Comparison of ENCODE assay signal across 19 cellular contexts in genomic region chr12:22002430-22002829, GRCh38.
DNase-seq lines count a peak whose midpoint lies in the region; ATAC-seq and TF ChIP-seq lines count a peak whose summit lies in the region.
"Had no signal": no experiment of that assay in that cellular context is flagged by ENCODE, and none has a peak within 500 bp of the region (broad histone marks: within the 10 kb centered on the region; RNA-seq: fewer than 3 reads in every experiment).

No MANE protein-coding gene starts in this region.

- no peaks in the 10 kb centered on the region for H3K36me3 ChIP-seq in DND-41 (ENCODE audit: insufficient read depth, low read length)
- H3K36me3 ChIP-seq: BLaER1 treated with 17β-estradiol and CSF1 and Interleukin-3, amounts not matched to agents 10 nM and 100 nM had no signal

- TF ChIP-seq CTCF in DND-41 (IDR thresholded peaks at IDR 0.05; ENCODE audit: borderline replicate concordance, extremely low read depth, low read length, poor library complexity, severe bottlenecking): no peak

- no peak for DNase-seq in DND-41
- DNase-seq in effector memory CD8-positive, alpha-beta T cell: no peak
- DNase-seq in NCI-H1105 treated with DMSO at 0.1 percent for 48 hours (lab: John Stamatoyannopoulos, UW): no peak
- DNase-seq in caudate nucleus (lab: John Stamatoyannopoulos, UW): no peak
- DNase-seq in GDM1 (lab: John Stamatoyannopoulos, UW): no peak
- DNase-seq: AML-193; Caco-2; Calu3; CD4-positive, alpha-beta T cell; CD8-positive, alpha-beta T cell; DMS79 treated with DMSO at 0.1 percent for 48 hours; EL; GF-D8 had no signal

- H4K20me1 ChIP-seq in DND-41 (ENCODE audit: insufficient read depth, low read length): no peaks in the 10 kb centered on the region
- H4K20me1 ChIP-seq: BLaER1 treated with 17β-estradiol and CSF1 and Interleukin-3, amounts not matched to agents 10 nM and 100 nM had no signal

- no peak overlapping the region for H3K4me3 Mint-ChIP-seq in effector memory CD8-positive, alpha-beta T cell
- no peak overlapping the region for H3K4me3 Mint-ChIP-seq in stimulated activated memory B cell treated with anti-CD40 and anti-IgM and Interleukin-4, amounts not matched to agents 10 μg/mL and 1 μg/mL and 100 μg/mL, for 72 hours
- H3K4me3 Mint-ChIP-seq: B cell; CD4-positive, alpha-beta T cell; CD8-positive, alpha-beta T cell had no signal

- H3K79me2 ChIP-seq in DND-41 (ENCODE audit: insufficient read depth, low read length): no peaks in the 10 kb centered on the region

- H3K36me3 Mint-ChIP-seq in effector memory CD8-positive, alpha-beta T cell (ENCODE audit: insufficient read depth): no peaks in the 10 kb centered on the region
- H3K36me3 Mint-ChIP-seq in stimulated activated memory B cell treated with anti-CD40 and anti-IgM and Interleukin-4, amounts not matched to agents 10 μg/mL and 1 μg/mL and 100 μg/mL, for 72 hours: no peaks in the 10 kb centered on the region
- H3K36me3 Mint-ChIP-seq: CD8-positive, alpha-beta T cell had no signal

- H3K9me3 ChIP-seq in DND-41 (ENCODE audit: insufficient read depth, low read length, severe bottlenecking): no peaks in the 10 kb centered on the region
- H3K9me3 ChIP-seq: A549, Caco-2 had no signal

- no peaks in the 10 kb centered on the region for H3K4me1 ChIP-seq in DND-41 (ENCODE audit: insufficient read depth, low read length)
- H3K4me1 ChIP-seq: A549; BLaER1 treated with 17β-estradiol and CSF1 and Interleukin-3, amounts not matched to agents 10 nM and 100 nM; Caco-2 had no signal

- no peak overlapping the region for H3K27ac ChIP-seq in DND-41 (ENCODE audit: low read length)
- H3K27ac ChIP-seq in caudate nucleus (ENCODE audit: low read depth, low read length): no peak overlapping the region
- H3K27ac ChIP-seq: 22Rv1; A549; BLaER1 treated with 17β-estradiol and CSF1 and Interleukin-3, amounts not matched to agents 10 nM and 100 nM; C4-2B had no signal

- H3K4me1 Mint-ChIP-seq in effector memory CD8-positive, alpha-beta T cell (ENCODE audit: low read depth in 2 of 2): no peaks in the 10 kb centered on the region
- H3K4me1 Mint-ChIP-seq in stimulated activated memory B cell treated with anti-CD40 and anti-IgM and Interleukin-4, amounts not matched to agents 10 μg/mL and 1 μg/mL and 100 μg/mL, for 72 hours: no peaks in the 10 kb centered on the region
- H3K4me1 Mint-ChIP-seq: B cell had no signal

- H3K9ac ChIP-seq in DND-41 (ENCODE audit: low read depth, low read length): no peak overlapping the region
- H3K9ac ChIP-seq: BLaER1 treated with 17β-estradiol and CSF1 and Interleukin-3, amounts not matched to agents 10 nM and 100 nM had no signal

- H3K27me3 ChIP-seq in DND-41 (ENCODE audit: insufficient read depth, low read length, poor library complexity): no peaks in the 10 kb centered on the region
- H3K27me3 ChIP-seq: BLaER1 treated with 17β-estradiol and CSF1 and Interleukin-3, amounts not matched to agents 10 nM and 100 nM had no signal

- H3K9me3 Mint-ChIP-seq in effector memory CD8-positive, alpha-beta T cell: no peaks in the 10 kb centered on the region
- no peaks in the 10 kb centered on the region for H3K9me3 Mint-ChIP-seq in stimulated activated memory B cell treated with anti-CD40 and anti-IgM and Interleukin-4, amounts not matched to agents 10 μg/mL and 1 μg/mL and 100 μg/mL, for 72 hours
- H3K9me3 Mint-ChIP-seq: CD4-positive, alpha-beta T cell; CD8-positive, alpha-beta T cell had no signal

- H2AFZ ChIP-seq in DND-41 (ENCODE audit: low read depth, low read length): no peak overlapping the region

- peaks cover 10 to 15% of the 10 kb centered on the region in 2 donors for H3K27me3 Mint-ChIP-seq in effector memory CD8-positive, alpha-beta T cell
- H3K27me3 Mint-ChIP-seq in stimulated activated memory B cell treated with anti-CD40 and anti-IgM and Interleukin-4, amounts not matched to agents 10 μg/mL and 1 μg/mL and 100 μg/mL, for 72 hours: peaks cover 7% of the 10 kb centered on the region

- no peak overlapping the region for H3K4me2 ChIP-seq in DND-41 (ENCODE audit: insufficient read depth, low read length)
- H3K4me2 ChIP-seq: A549; BLaER1 treated with 17β-estradiol and CSF1 and Interleukin-3, amounts not matched to agents 10 nM and 100 nM had no signal

- H3K27ac Mint-ChIP-seq in effector memory CD8-positive, alpha-beta T cell: no peak overlapping the region
- H3K27ac Mint-ChIP-seq in stimulated activated memory B cell treated with anti-CD40 and anti-IgM and Interleukin-4, amounts not matched to agents 10 μg/mL and 1 μg/mL and 100 μg/mL, for 72 hours: no peak overlapping the region
- H3K27ac Mint-ChIP-seq: B cell; CD4-positive, alpha-beta T cell; CD8-positive, alpha-beta T cell had no signal

- peak; percentile 64; the same call in 1 of the 3 replicates for ATAC-seq in DND-41 (ENCODE audit: insufficient read depth, low read depth)
- peak; percentile 31 for ATAC-seq in effector memory CD8-positive, alpha-beta T cell (replicated peaks)
- ATAC-seq in stimulated activated memory B cell treated with anti-CD40 and anti-IgM and Interleukin-4, amounts not matched to agents 10 μg/mL and 1 μg/mL and 100 μg/mL, for 72 hours: peak; percentile 31
- ATAC-seq: A549; CD8-positive, alpha-beta T cell had no signal

- H3K4me3 ChIP-seq in DND-41 (ENCODE audit: low read depth in 1 of 2, low read length in 2 of 2): no peak overlapping the region
- H3K4me3 ChIP-seq: A549; BLaER1 treated with 17β-estradiol and CSF1 and Interleukin-3, amounts not matched to agents 10 nM and 100 nM had no signal
